ENCODE assay signal across 9 cellular contexts in the genomic region with DNA sequence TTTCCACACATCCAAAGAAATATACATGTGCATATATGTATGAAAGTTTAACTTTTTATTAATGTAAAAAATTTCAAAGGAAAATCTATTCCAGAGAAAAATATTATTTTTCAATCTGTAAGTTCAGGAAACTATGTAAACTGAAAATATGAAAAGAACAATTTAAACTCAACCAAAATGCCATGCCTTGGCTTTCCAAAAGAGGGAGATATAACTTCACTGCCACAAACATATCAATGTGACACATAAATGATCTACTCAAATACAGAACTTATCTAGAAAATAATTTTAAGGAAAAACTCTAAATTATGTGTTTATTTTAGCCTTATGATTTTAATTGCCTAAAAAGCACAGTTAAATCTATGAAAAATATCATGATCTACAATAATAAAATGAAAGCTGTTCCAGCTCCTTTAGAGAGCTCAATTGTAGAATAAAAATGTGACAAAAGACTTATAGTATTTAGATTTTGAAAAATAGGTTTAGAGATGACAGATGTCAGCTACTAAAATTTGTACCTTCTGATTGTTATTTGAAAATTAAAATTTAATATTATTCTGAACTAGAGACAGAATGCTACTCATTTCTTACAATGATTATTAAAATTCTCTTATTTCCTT.
DNase-seq lines count a peak whose midpoint lies in the region; FAIRE-seq and TF ChIP-seq lines count a peak whose summit lies in the region.
"Had no signal": no experiment of that assay in that cellular context is flagged by ENCODE, and none has a peak within 500 bp of the region (broad histone marks: within the 10 kb centered on the region; RNA-seq: fewer than 3 reads in every experiment).

No MANE protein-coding gene starts in this region.

- no peaks in the 10 kb centered on the region for H3K36me3 Mint-ChIP-seq in progenitor cell of endocrine pancreas (ENCODE audit: insufficient read depth)
- H3K36me3 Mint-ChIP-seq: CD8-positive, alpha-beta memory T cell had no signal

- H3K79me2 ChIP-seq in H1 (ENCODE audit: control insufficient read depth in 1 of 2, insufficient read depth in 2 of 2, low read length in 2 of 2), result no peaks in the 10 kb centered on the region

- H3K27me3 Mint-ChIP-seq in progenitor cell of endocrine pancreas, result no peaks in the 10 kb centered on the region

- H3K4me1 Mint-ChIP-seq in progenitor cell of endocrine pancreas (ENCODE audit: low read depth), result peaks cover 3% of the 10 kb centered on the region
- H3K4me1 Mint-ChIP-seq: CD8-positive, alpha-beta memory T cell had no signal

- no peak overlapping the region for H3K4me3 Mint-ChIP-seq in progenitor cell of endocrine pancreas (ENCODE audit: low read depth)
- H3K4me3 Mint-ChIP-seq: CD8-positive, alpha-beta memory T cell had no signal

- no peak overlapping the region for H2BK12ac ChIP-seq in H1 (ENCODE audit: low read depth, low read length)

- no peaks in the 10 kb centered on the region for H3K23me2 ChIP-seq in H1 (ENCODE audit: low read depth, low read length)

- H4K20me1 ChIP-seq in H1 (replicated peaks in 1 of 2; ENCODE audit: control insufficient read depth in 1 of 2, insufficient read depth in 2 of 2, low read length in 2 of 2), result no peaks in the 10 kb centered on the region

- no peaks in the 10 kb centered on the region for H3K27me3 ChIP-seq in H1 (replicated peaks in 1 of 4; ENCODE audit: control insufficient read depth in 3 of 4, extremely low read depth in 1 of 4, insufficient read depth in 3 of 4, low read length in 3 of 4)

- H4K91ac ChIP-seq in H1 (replicated peaks; ENCODE audit: insufficient read length, low read length), result no peak overlapping the region

- peak in 1 of 2 experiments; percentile 74 for TF ChIP-seq RAD21 in H1 (IDR thresholded peaks at IDR 0.05 in 1 of 2, conservative IDR thresholded peaks at IDR 0.05 in 1 of 2; ENCODE audit: low read depth in 2 of 2, low read length in 2 of 2)

- no peaks in the 10 kb centered on the region for H3K9me3 Mint-ChIP-seq in progenitor cell of endocrine pancreas (ENCODE audit: low read depth)
- H3K9me3 Mint-ChIP-seq: CD8-positive, alpha-beta memory T cell had no signal

- CTCF ChIA-PET in H1 (lab: Charles Lee; ENCODE audit: partially characterized antibody), result interaction anchor here (0.8 to 1.6 kb wide), 10 partner anchors 13 to 243 kb away, joined by 3 to 5 read pairs (median 3); no protein-coding TSS in a partner anchor

- TF ChIP-seq CTCF in LNCaP clone FGC (IDR thresholded peaks at IDR 0.05; ENCODE audit: control insufficient read depth, extremely low read depth, insufficient read depth), result peak; percentile 80
- TF ChIP-seq CTCF in H1 (IDR thresholded peaks at IDR 0.05; ENCODE audit: control extremely low read depth in 1 of 3, insufficient read depth in 1 of 3, low read depth in 1 of 3, low read length in 3 of 3), result peak in 2 of 3 experiments; percentile 19 to 39; a peak in 2 of 4 replicates
- TF ChIP-seq CTCF in progenitor cell of endocrine pancreas (IDR thresholded peaks at IDR 0.05; ENCODE audit: unreplicated experiment), result peak; percentile 62

- H3K4me1 ChIP-seq in H1 (replicated peaks in 1 of 4; ENCODE audit: control insufficient read depth in 3 of 4, insufficient read depth in 4 of 4, low read length in 3 of 4), result no peaks in the 10 kb centered on the region

- no peak overlapping the region for H3K27ac ChIP-seq in H1 (ENCODE audit: low read depth, low read length)

- H3K4ac ChIP-seq in H1 (replicated peaks; ENCODE audit: insufficient read length, low read depth, low read length), result no peak overlapping the region

- no peak overlapping the region for H3K4me2 ChIP-seq in H1 (ENCODE audit: insufficient read depth in 1 of 2, low read depth in 2 of 2, low read length in 2 of 2)

- POLR2A ChIA-PET in H1 (lab: Charles Lee; ENCODE audit: partially characterized antibody), result no interaction called here

- no peak overlapping the region for H3K56ac ChIP-seq in H1 (replicated peaks; ENCODE audit: insufficient read length, low read depth, low read length)

- no peak overlapping the region for H3K27ac Mint-ChIP-seq in progenitor cell of endocrine pancreas

- H3K9ac ChIP-seq in H1 (replicated peaks in 1 of 4; ENCODE audit: extremely low read depth in 1 of 4, low read depth in 3 of 4, low read length in 3 of 4), result no peak overlapping the region

- H3K14ac ChIP-seq in H1 (ENCODE audit: insufficient read length), result no peak overlapping the region

- H4K8ac ChIP-seq in H1 (ENCODE audit: extremely low read depth, insufficient read depth, low read length), result no peak overlapping the region

- H3K4me3 ChIP-seq in LNCaP clone FGC (ENCODE audit: low read depth, low read length), result no peak overlapping the region
- H3K4me3 ChIP-seq in H1 (ENCODE audit: extremely low read depth in 1 of 4, insufficient read depth in 2 of 4, low read depth in 3 of 4, low read length in 4 of 4), result no peak overlapping the region

- TF ChIP-seq EP300 in H1 (IDR thresholded peaks at IDR 0.05; ENCODE audit: borderline replicate concordance in 1 of 2, low read depth in 2 of 2, low read length in 2 of 2), result no peak

- no peak for FAIRE-seq in H1 (lab: Jason Lieb, UNC)

- no peaks in the 10 kb centered on the region for H3K36me3 ChIP-seq in H1 (ENCODE audit: control insufficient read depth in 2 of 4, insufficient read depth in 4 of 4, low read length in 3 of 4)

- no peak overlapping the region for H4K5ac ChIP-seq in H1 (ENCODE audit: insufficient read length, low read depth, low read length)

- H3K9me3 ChIP-seq in H1 (ENCODE audit: insufficient read depth in 2 of 2, low read depth in 1 of 2, low read length in 1 of 2), result no peaks in the 10 kb centered on the region

- H2BK15ac ChIP-seq in H1 (ENCODE audit: low read length), result no peak overlapping the region

- DNase-seq in NCI-H1417 (lab: John Stamatoyannopoulos, UW) (peak in 2 of 3 experiments; percentile 1 to 15), NCI-H1417 treated with DMSO at 0.1 percent for 48 hours (lab: John Stamatoyannopoulos, UW) (no peak), LNCaP clone FGC (ENCODE audit: low read depth) (no peak), H1 (ENCODE audit: low read depth in 1 of 2, low spot score in 2 of 2) (no peak), progenitor cell of endocrine pancreas (ENCODE audit: low spot score, unreplicated experiment) (no peak), GM19238 (ENCODE audit: insufficient read length, low spot score) (no peak), NCI-H146 (lab: John Stamatoyannopoulos, UW) (no peak)
- no peak for DNase-seq in activated naive CD4-positive, alpha-beta T cell (lab: John Stamatoyannopoulos, UW)

- no peak overlapping the region for H2BK5ac ChIP-seq in H1 (ENCODE audit: low read depth, low read length)

- H3K18ac ChIP-seq in H1 (ENCODE audit: extremely low read depth, low read length), result no peak overlapping the region

- H3K79me1 ChIP-seq in H1 (ENCODE audit: low read depth, low read length), result no peaks in the 10 kb centered on the region

- no peak overlapping the region for H2AFZ ChIP-seq in H1 (ENCODE audit: low read length)

- H2BK20ac ChIP-seq in H1 (ENCODE audit: low read length), result no peak overlapping the region

- no peak overlapping the region for H2BK120ac ChIP-seq in H1 (replicated peaks; ENCODE audit: low read depth, low read length)

- H3K23ac ChIP-seq in H1 (ENCODE audit: insufficient read length), result no peak overlapping the region

- TF ChIP-seq POLR2A in H1 (IDR thresholded peaks at IDR 0.05; ENCODE audit: control extremely low read depth in 1 of 2, low read depth in 2 of 2, low read length in 2 of 2), result no peak

- H2AK5ac ChIP-seq in H1 (ENCODE audit: low read depth, low read length), result no peak overlapping the region

TF ChIP-seq in H1, 55 proteins besides CTCF, POLR2A, EP300 and RAD21:
- TF ChIP-seq ASH2L (IDR thresholded peaks at IDR 0.05; ENCODE audit: low read length) (no peak), TBP (IDR thresholded peaks at IDR 0.05; ENCODE audit: low read depth, low read length) (no peak), HDAC2 (IDR thresholded peaks at IDR 0.05; ENCODE audit: borderline replicate concordance in 1 of 2, low read depth in 2 of 2, low read length in 2 of 2) (no peak), SIN3A (conservative IDR thresholded peaks at IDR 0.05 in 1 of 2, IDR thresholded peaks at IDR 0.05 in 1 of 2; ENCODE audit: low read depth in 1 of 2, low read length in 2 of 2) (no peak), SP4 (IDR thresholded peaks at IDR 0.05; ENCODE audit: low read length) (no peak), HDAC6 (IDR thresholded peaks at IDR 0.05; ENCODE audit: low read depth, low read length) (no peak), GABPA (IDR thresholded peaks at IDR 0.05; ENCODE audit: borderline replicate concordance, insufficient read depth, low read length) (no peak), NRF1 (IDR thresholded peaks at IDR 0.05; ENCODE audit: low read depth, low read length) (no peak)
- TF ChIP-seq, protein P1, sequence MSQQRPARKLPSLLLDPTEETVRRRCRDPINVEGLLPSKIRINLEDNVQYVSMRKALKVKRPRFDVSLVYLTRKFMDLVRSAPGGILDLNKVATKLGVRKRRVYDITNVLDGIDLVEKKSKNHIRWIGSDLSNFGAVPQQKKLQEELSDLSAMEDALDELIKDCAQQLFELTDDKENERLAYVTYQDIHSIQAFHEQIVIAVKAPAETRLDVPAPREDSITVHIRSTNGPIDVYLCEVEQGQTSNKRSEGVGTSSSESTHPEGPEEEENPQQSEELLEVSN (IDR thresholded peaks at IDR 0.05), result no peak
- TF ChIP-seq, protein P2, sequence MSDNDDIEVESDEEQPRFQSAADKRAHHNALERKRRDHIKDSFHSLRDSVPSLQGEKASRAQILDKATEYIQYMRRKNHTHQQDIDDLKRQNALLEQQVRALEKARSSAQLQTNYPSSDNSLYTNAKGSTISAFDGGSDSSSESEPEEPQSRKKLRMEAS (IDR thresholded peaks at IDR 0.05), result no peak

Comparison
In these comparisons a context has a peak if more than half of its experiments do, and no peak if none do; other contexts are left out.
1. DNase-seq: peak in NCI-H1417 (2 of 3); none in NCI-H1417 treated with DMSO at 0.1 percent for 48 hours (single experiment), LNCaP clone FGC (single experiment), H1 (0 of 2), progenitor cell of endocrine pancreas (single experiment), activated naive CD4-positive, alpha-beta T cell (0 of 4), GM19238 (single experiment) and NCI-H146 (single experiment).
2. CTCF ChIP-seq: peak in every context shown above with its lines; median percentile 80 in LNCaP clone FGC; 62 in progenitor cell of endocrine pancreas; 29 in H1.